8 cellular contexts compared by ENCODE assay signal in the genomic region with DNA sequence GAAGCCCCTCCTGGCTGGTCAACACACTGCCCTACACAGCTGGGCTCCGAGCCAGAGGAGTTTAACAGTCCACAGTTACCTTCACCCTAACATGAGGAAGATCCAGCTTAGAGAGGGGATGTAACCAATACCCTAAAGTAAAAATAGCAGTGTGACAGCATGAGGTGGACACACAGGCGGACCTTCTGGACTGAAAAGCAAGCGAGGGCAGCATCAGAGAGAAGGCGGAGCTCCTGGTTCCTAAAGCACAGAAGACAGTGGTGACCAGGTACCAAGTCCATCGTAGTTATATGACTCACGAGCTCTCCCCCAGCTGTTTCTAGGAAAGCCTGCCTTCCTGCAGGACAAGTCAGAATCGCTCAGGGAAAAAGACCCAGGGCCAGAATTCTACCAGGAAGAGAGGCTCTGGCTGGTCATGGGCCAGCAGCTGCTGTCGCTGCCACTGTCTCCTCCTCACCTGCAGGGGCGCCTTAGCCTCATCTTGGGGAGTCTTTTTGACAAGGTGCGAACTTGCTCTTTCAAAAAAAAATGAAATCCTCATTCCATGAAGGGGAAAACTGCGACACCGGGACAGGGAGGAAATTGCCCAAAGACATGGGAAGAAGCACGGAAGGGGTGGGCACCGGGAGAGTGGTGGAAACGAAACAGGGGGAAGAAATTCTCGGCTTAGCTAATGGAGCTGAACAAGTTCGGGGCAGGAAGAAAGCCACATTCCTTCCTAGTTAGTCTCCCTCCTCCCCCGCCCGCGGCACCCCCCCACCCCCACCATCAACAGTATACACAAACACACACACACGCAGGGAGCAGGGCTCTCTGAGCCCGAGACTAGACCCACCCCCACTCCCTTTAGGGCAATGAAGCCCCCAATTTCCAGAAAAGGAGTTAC. TPM values are rescaled to one million over a fixed set of nuclear protein-coding genes. Genes with fewer than 3 reads are reported as not detected.
DNase-seq lines count a peak whose midpoint lies in the region; ATAC-seq and TF ChIP-seq lines count a peak whose summit lies in the region.

No MANE protein-coding gene starts in this region.

- peaks cover 10% of the 10 kb centered on the region for H3K4me1 ChIP-seq in fibroblast of lung (ENCODE audit: control insufficient read depth, extremely low read depth, insufficient read depth, low read length)
- no peaks in the 10 kb centered on the region for H3K4me1 ChIP-seq in urinary bladder (ENCODE audit: insufficient read depth)

- H3K4me2 ChIP-seq in fibroblast of lung (ENCODE audit: extremely low read depth, insufficient read depth, low read length) (peak overlapping the region; percentile 99), neural cell (ENCODE audit: low read length) (peak overlapping the region; percentile 94)

- TF ChIP-seq CTCF in fibroblast of lung (conservative IDR thresholded peaks at IDR 0.05 in 1 of 2, IDR thresholded peaks at IDR 0.05 in 1 of 2; ENCODE audit: low read depth in 1 of 2, low read length in 2 of 2) (peak; percentile 46 to 66), neural cell (IDR thresholded peaks at IDR 0.05; ENCODE audit: poor library complexity, severe bottlenecking) (peak; percentile 81)

- peak overlapping the region; percentile 91 for H3K4me3 Mint-ChIP-seq in activated T-cell treated with anti-CD3 and anti-CD28 coated beads, Interleukin-2, amount 50 U/mL, for 4 hours

- peaks cover 27% of the 10 kb centered on the region for H3K4me1 Mint-ChIP-seq in activated T-cell treated with anti-CD3 and anti-CD28 coated beads, Interleukin-2, amount 50 U/mL, for 4 hours (ENCODE audit: low read depth)

- no peak for TF ChIP-seq EP300 in neural cell (conservative IDR thresholded peaks at IDR 0.05; ENCODE audit: poor library complexity, severe bottlenecking)

- no peaks in the 10 kb centered on the region for H3K36me3 ChIP-seq in fibroblast of lung (ENCODE audit: control insufficient read depth, insufficient read depth, low read length)
- no peaks in the 10 kb centered on the region for H3K36me3 ChIP-seq in neural cell (ENCODE audit: insufficient read depth, low read length)
- H3K36me3 ChIP-seq in urinary bladder (ENCODE audit: insufficient read depth) = no peaks in the 10 kb centered on the region

- H4K20me1 ChIP-seq in fibroblast of lung (ENCODE audit: control insufficient read depth, extremely low read depth, insufficient read depth, low read length) (no peaks in the 10 kb centered on the region), neural cell (ENCODE audit: insufficient read depth) (no peaks in the 10 kb centered on the region)

- H3K27me3 ChIP-seq in fibroblast of lung (ENCODE audit: control insufficient read depth, insufficient read depth, low read length) = no peaks in the 10 kb centered on the region
- no peaks in the 10 kb centered on the region for H3K27me3 ChIP-seq in neural cell (ENCODE audit: insufficient read depth, low read depth, low read length)

- no peak overlapping the region for H2AFZ ChIP-seq in fibroblast of lung (ENCODE audit: low read length)
- no peak overlapping the region for H2AFZ ChIP-seq in neural cell (ENCODE audit: low read depth, low read length)

- H3K9me3 Mint-ChIP-seq in activated T-cell treated with anti-CD3 and anti-CD28 coated beads, Interleukin-2, amount 50 U/mL, for 4 hours = no peaks in the 10 kb centered on the region

- H3K27ac ChIP-seq in fibroblast of lung (ENCODE audit: insufficient read depth, low read length) = peak overlapping the region; percentile 100
- no peak overlapping the region for H3K27ac ChIP-seq in neural cell (ENCODE audit: low read length)
- H3K27ac ChIP-seq in urinary bladder (ENCODE audit: low read depth) = peak overlapping the region; percentile 96

- H3K79me2 ChIP-seq in fibroblast of lung (ENCODE audit: control insufficient read depth, insufficient read depth, low read length) (peaks cover 62% of the 10 kb centered on the region), neural cell (replicated peaks; ENCODE audit: insufficient read depth, low read length) (peaks cover 27% of the 10 kb centered on the region)

- no peaks in the 10 kb centered on the region for H3K36me3 Mint-ChIP-seq in activated T-cell treated with anti-CD3 and anti-CD28 coated beads, Interleukin-2, amount 50 U/mL, for 4 hours (ENCODE audit: insufficient read depth)

- H3K4me3 ChIP-seq in fibroblast of lung (replicated peaks in 1 of 4; ENCODE audit: control extremely low read depth in 1 of 4, insufficient read depth in 1 of 4, low read depth in 3 of 4, low read length in 4 of 4) (peak overlapping the region; percentile 92 to 99 (median 98)), neural cell (ENCODE audit: low read length) (peak overlapping the region; percentile 98), urinary bladder (ENCODE audit: low read depth, low read length) (peak overlapping the region; percentile 94)

- WGBS in urinary bladder = 7% methylated on average over 22 of the region's 22 CpGs

- H3F3A ChIP-seq in neural cell (ENCODE audit: insufficient read depth, low read length, poor library complexity, severe bottlenecking) = no peaks in the 10 kb centered on the region

- no peaks in the 10 kb centered on the region for H3K27me3 Mint-ChIP-seq in activated T-cell treated with anti-CD3 and anti-CD28 coated beads, Interleukin-2, amount 50 U/mL, for 4 hours (ENCODE audit: low read depth)

- no peaks in the 10 kb centered on the region for H3K9me2 ChIP-seq in neural cell (ENCODE audit: insufficient read depth, low read length)

- H3K9me3 ChIP-seq in fibroblast of lung (ENCODE audit: control insufficient read depth, insufficient read depth, low read depth, low read length) (no peaks in the 10 kb centered on the region), neural cell (ENCODE audit: low read length) (no peaks in the 10 kb centered on the region)

- H3K9ac ChIP-seq in fibroblast of lung (ENCODE audit: insufficient read depth, low read length) = peak overlapping the region; percentile 98
- peak overlapping the region; percentile 90 for H3K9ac ChIP-seq in neural cell (ENCODE audit: low read length)

- TF ChIP-seq RAD21 in neural cell (conservative IDR thresholded peaks at IDR 0.05) = peak; percentile 65

- DNase-seq in C1 segment of cervical spinal cord (lab: John Stamatoyannopoulos, UW) (peak in 8 of 14 donors; percentile 27 to 75 (median 42)), GOT3 (lab: John Stamatoyannopoulos, UW) (peak; percentile 22), NOMO-1 treated with DMSO at 0.1 percent for 48 hours (lab: John Stamatoyannopoulos, UW; ENCODE audit: unreplicated experiment) (peak; percentile 61), fibroblast of lung (ENCODE audit: low read depth in 2 of 2) (peak; percentile 74 to 85)
- peak; percentile 55 for DNase-seq in activated T-cell treated with anti-CD3 and anti-CD28 coated beads, Interleukin-2, amount 50 U/mL, for 4 hours

- no peak for ATAC-seq in activated T-cell treated with anti-CD3 and anti-CD28 coated beads, Interleukin-2, amount 50 U/mL, for 4 hours
- no peak for ATAC-seq in HG02852 (IDR thresholded peaks at IDR 0.05; ENCODE audit: unreplicated experiment)

TF ChIP-seq in neural cell, 6 proteins besides CTCF, POLR2A, EP300 and RAD21 (continues in another document):
- TF ChIP-seq EZH2 (IDR thresholded peaks at IDR 0.05; ENCODE audit: borderline replicate concordance, insufficient read depth, low read length, poor library complexity, severe bottlenecking) (no peak), POLR2AphosphoS5 (IDR thresholded peaks at IDR 0.05) (no peak)

RNA-seq across cellular contexts. Expression of gene ELL, which starts 1.7 kb away (rescaled TPM):
- 10 to 100 TPM; 25.6 to 32.5 (median 28.8) TPM for total RNA-seq in activated T-cell treated with anti-CD3 and anti-CD28 coated beads, Interleukin-2, amount 50 U/mL, for 4 hours
- total RNA-seq in fibroblast of lung = 17.7 and 18.7 TPM in 2 replicates
- polyA plus RNA-seq in fibroblast of lung = 4.4 and 6.6 TPM in 2 replicates
- 8.1 and 10.6 TPM in 2 replicates for polyA plus RNA-seq in fibroblast of lung (2012)
- 10.3 and 24.9 TPM in 2 replicates for polyA minus RNA-seq in fibroblast of lung (ENCODE audit: low replicate concordance)
- 7.2 and 8.8 TPM in 2 replicates for polyA plus RNA-seq in neural cell
- 8.9 and 12.4 TPM in 2 replicates for polyA minus RNA-seq in neural cell
- total RNA-seq in urinary bladder = 9.7 TPM
- polyA plus RNA-seq in urinary bladder = 13.9 TPM

RNA-seq across cellular contexts. Expression of gene FKBP8, which starts 23.2 kb away (rescaled TPM):
- 100 to 1,000 TPM; 155 to 163 (median 155) TPM for total RNA-seq in activated T-cell treated with anti-CD3 and anti-CD28 coated beads, Interleukin-2, amount 50 U/mL, for 4 hours
- total RNA-seq in fibroblast of lung = 230 and 289 TPM in 2 replicates
- 128 and 135 TPM in 2 replicates for polyA plus RNA-seq in fibroblast of lung
- polyA plus RNA-seq in fibroblast of lung (2012) = 268 and 272 TPM in 2 replicates
- polyA minus RNA-seq in fibroblast of lung (ENCODE audit: low replicate concordance) = 98.0 and 170 TPM in 2 replicates
- polyA plus RNA-seq in neural cell = 183 and 205 TPM in 2 replicates
- polyA minus RNA-seq in neural cell = 161 and 196 TPM in 2 replicates
- 71.3 TPM for total RNA-seq in urinary bladder
- polyA plus RNA-seq in urinary bladder = 317 TPM

RNA-seq across cellular contexts. Expression of gene KXD1, which starts 37.5 kb away (rescaled TPM):
- 100 to 1,000 TPM; 112 to 129 (median 126) TPM for total RNA-seq in activated T-cell treated with anti-CD3 and anti-CD28 coated beads, Interleukin-2, amount 50 U/mL, for 4 hours
- 63.3 and 65.0 TPM in 2 replicates for total RNA-seq in fibroblast of lung
- 108 and 167 TPM in 2 replicates for polyA plus RNA-seq in fibroblast of lung
- 107 and 136 TPM in 2 replicates for polyA plus RNA-seq in fibroblast of lung (2012)
- 94.9 and 186 TPM in 2 replicates for polyA minus RNA-seq in fibroblast of lung (ENCODE audit: low replicate concordance)
- 55.8 and 78.1 TPM in 2 replicates for polyA plus RNA-seq in neural cell
- 28.5 and 31.5 TPM in 2 replicates for polyA minus RNA-seq in neural cell
- total RNA-seq in urinary bladder = 33.8 TPM
- polyA plus RNA-seq in urinary bladder = 120 TPM

RNA-seq across cellular contexts. Expression of gene UBA52, which starts 51.5 kb away (rescaled TPM):
- 1,000 to 10,000 TPM; 1,928 to 2,027 (median 1,945) TPM for total RNA-seq in activated T-cell treated with anti-CD3 and anti-CD28 coated beads, Interleukin-2, amount 50 U/mL, for 4 hours
- total RNA-seq in fibroblast of lung = 917 and 1,142 TPM in 2 replicates
- 1,018 and 1,460 TPM in 2 replicates for polyA plus RNA-seq in fibroblast of lung
- 1,726 and 2,094 TPM in 2 replicates for polyA plus RNA-seq in fibroblast of lung (2012)
- 3,202 and 3,482 TPM in 2 replicates for polyA minus RNA-seq in fibroblast of lung (ENCODE audit: low replicate concordance)
- polyA plus RNA-seq in neural cell = 709 and 765 TPM in 2 replicates
- polyA minus RNA-seq in neural cell = 234 and 279 TPM in 2 replicates
- total RNA-seq in urinary bladder = 610 TPM
- 1,360 TPM for polyA plus RNA-seq in urinary bladder

Comparison
In these comparisons a context has a peak if more than half of its experiments do, and no peak if none do; other contexts are left out.
1. DNase-seq: peak in every context shown above with its lines; median percentile 80 in fibroblast of lung; 61 in NOMO-1 treated with DMSO at 0.1 percent for 48 hours; 55 in activated T-cell treated with anti-CD3 and anti-CD28 coated beads, Interleukin-2, amount 50 U/mL, for 4 hours; 42 in C1 segment of cervical spinal cord; 22 in GOT3.